ENCODE assay signal across 19 cellular contexts in the genomic region with DNA sequence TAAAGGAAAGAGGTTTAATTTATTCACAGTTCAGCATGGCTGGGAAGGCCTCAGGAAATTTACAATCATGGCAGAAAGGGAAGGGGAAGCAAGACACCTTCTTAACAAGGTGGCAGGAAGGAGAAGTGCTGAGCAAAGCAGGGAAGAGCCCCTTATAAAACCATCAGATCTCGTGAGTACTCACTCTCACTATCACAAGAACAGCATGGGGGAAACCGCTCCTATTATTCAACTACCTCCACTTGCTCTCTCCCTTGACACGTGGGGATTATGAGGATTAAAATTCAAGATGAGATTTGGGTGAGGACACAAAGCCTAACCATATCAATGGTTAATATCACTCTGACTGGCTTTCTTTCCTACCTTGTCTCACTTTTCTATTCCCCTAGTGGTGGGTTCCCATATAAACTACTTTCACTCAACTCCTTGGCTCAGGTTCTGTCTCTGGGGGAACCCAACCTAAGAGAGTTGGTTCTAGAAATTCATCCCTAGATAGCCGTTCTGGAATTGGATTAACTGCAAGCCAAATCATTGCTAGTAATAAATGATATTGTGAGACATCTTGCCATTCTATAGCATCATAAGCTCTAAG.
DNase-seq lines count a peak whose midpoint lies in the region; ATAC-seq and TF ChIP-seq lines count a peak whose summit lies in the region.
"Had no signal": no experiment of that assay in that cellular context is flagged by ENCODE, and none has a peak within 500 bp of the region (broad histone marks: within the 10 kb centered on the region; RNA-seq: fewer than 3 reads in every experiment).

No MANE protein-coding gene starts in this region.

- no peak overlapping the region for H2AFZ ChIP-seq in OCI-LY7 (ENCODE audit: low read length)

- H3K9me3 ChIP-seq in OCI-LY7 (ENCODE audit: low read length) = no peaks in the 10 kb centered on the region
- H3K9me3 ChIP-seq: Caco-2 had no signal

- peaks cover 11% of the 10 kb centered on the region for H3K4me1 Mint-ChIP-seq in type B pancreatic cell (ENCODE audit: unreplicated experiment)
- H3K4me1 Mint-ChIP-seq: B cell had no signal

- H3K36me3 ChIP-seq in OCI-LY7 (ENCODE audit: insufficient read depth, low read length) = no peaks in the 10 kb centered on the region

- H3K9me2 ChIP-seq in OCI-LY7 (ENCODE audit: insufficient read depth, low read length) = no peaks in the 10 kb centered on the region

- POLR2A ChIA-PET in OCI-LY7 (lab: Charles Lee) = interaction anchor here (1.2 kb wide), 1 partner anchor 14 kb away, joined by 3 read pairs; no protein-coding TSS in a partner anchor

- DNase-seq in NCI-H82 (lab: John Stamatoyannopoulos, UW) (peak; percentile 56), NCI-H82 treated with DMSO at 0.1 percent for 48 hours (lab: John Stamatoyannopoulos, UW; ENCODE audit: unreplicated experiment) (no peak), OCI-LY7 (ENCODE audit: low spot score) (no peak), epithelial cell of proximal tubule (ENCODE audit: low read depth) (no peak), type B pancreatic cell (ENCODE audit: extremely low spot score, unreplicated experiment) (no peak), HK-2 (ENCODE audit: unreplicated experiment) (no peak)
- DNase-seq: 8988T; Caco-2; CD4-positive, alpha-beta T cell; GDM1; NCI-H1105 treated with DMSO at 0.1 percent for 48 hours; NCI-H1694 treated with DMSO at 0.1 percent for 48 hours; NCI-H510A treated with DMSO at 0.1 percent for 48 hours had no signal

- H3K27me3 Mint-ChIP-seq in type B pancreatic cell = no peaks in the 10 kb centered on the region
- H3K27me3 Mint-ChIP-seq: B cell; CD4-positive, alpha-beta T cell had no signal

- no TSS peak for BruUV-seq in OCI-LY7 (replicated peaks; lab: Mats Ljungman, UMichigan)

- H3K4me2 ChIP-seq in OCI-LY7 (ENCODE audit: low read length) = no peak overlapping the region

- intact Hi-C loops in OCI-LY7 (cut with micrococcal nuclease; ENCODE audit: unreplicated experiment) = no loop called here

- CTCF ChIA-PET in OCI-LY7 (lab: Charles Lee; ENCODE audit: unreplicated experiment) = no interaction called here

- H3K36me3 Mint-ChIP-seq in type B pancreatic cell = no peaks in the 10 kb centered on the region

- no peaks in the 10 kb centered on the region for H4K20me1 ChIP-seq in OCI-LY7 (ENCODE audit: insufficient read depth, low read length)

- TF ChIP-seq CTCF in OCI-LY7 (conservative IDR thresholded peaks at IDR 0.05; ENCODE audit: low read length) = 0 out of 2 replicates have a peak, but pooled peaks have one; percentile 26
- peak; percentile 22 for TF ChIP-seq CTCF in epithelial cell of proximal tubule (conservative IDR thresholded peaks at IDR 0.05; ENCODE audit: low read depth, low read length)
- peak; percentile 58 for TF ChIP-seq CTCF in type B pancreatic cell (conservative IDR thresholded peaks at IDR 0.05)

- H3K9me3 Mint-ChIP-seq in type B pancreatic cell = peaks cover 15% of the 10 kb centered on the region

- H3K27ac ChIP-seq in OCI-LY7 (ENCODE audit: low read depth, low read length, poor library complexity, severe bottlenecking) = no peak overlapping the region

- no peak overlapping the region for H3K4me3 Mint-ChIP-seq in type B pancreatic cell
- H3K4me3 Mint-ChIP-seq: B cell; CD4-positive, alpha-beta T cell had no signal

- no peaks in the 10 kb centered on the region for H3K79me2 ChIP-seq in OCI-LY7 (ENCODE audit: insufficient read depth, low read depth, low read length)

- ATAC-seq in HG02763 (IDR thresholded peaks at IDR 0.05; ENCODE audit: unreplicated experiment) = no peak
- no peak for ATAC-seq in GM19467 (IDR thresholded peaks at IDR 0.05; ENCODE audit: unreplicated experiment)
- ATAC-seq: GM12878, K562, Panc1 had no signal

- H3K4me1 ChIP-seq in OCI-LY7 (ENCODE audit: insufficient read depth, low read length, poor library complexity, severe bottlenecking) = no peaks in the 10 kb centered on the region

- H3K27ac Mint-ChIP-seq in type B pancreatic cell = no peak overlapping the region
- H3K27ac Mint-ChIP-seq: B cell; CD4-positive, alpha-beta T cell had no signal

- H3K4me3 ChIP-seq in OCI-LY7 (ENCODE audit: low read depth, low read length, poor library complexity, severe bottlenecking) = no peak overlapping the region
- H3K4me3 ChIP-seq in epithelial cell of proximal tubule (ENCODE audit: low read depth, low read length) = no peak overlapping the region
- H3K4me3 ChIP-seq: GM12878, K562 had no signal
